17 cellular contexts compared by ENCODE assay signal in the genomic region with DNA sequence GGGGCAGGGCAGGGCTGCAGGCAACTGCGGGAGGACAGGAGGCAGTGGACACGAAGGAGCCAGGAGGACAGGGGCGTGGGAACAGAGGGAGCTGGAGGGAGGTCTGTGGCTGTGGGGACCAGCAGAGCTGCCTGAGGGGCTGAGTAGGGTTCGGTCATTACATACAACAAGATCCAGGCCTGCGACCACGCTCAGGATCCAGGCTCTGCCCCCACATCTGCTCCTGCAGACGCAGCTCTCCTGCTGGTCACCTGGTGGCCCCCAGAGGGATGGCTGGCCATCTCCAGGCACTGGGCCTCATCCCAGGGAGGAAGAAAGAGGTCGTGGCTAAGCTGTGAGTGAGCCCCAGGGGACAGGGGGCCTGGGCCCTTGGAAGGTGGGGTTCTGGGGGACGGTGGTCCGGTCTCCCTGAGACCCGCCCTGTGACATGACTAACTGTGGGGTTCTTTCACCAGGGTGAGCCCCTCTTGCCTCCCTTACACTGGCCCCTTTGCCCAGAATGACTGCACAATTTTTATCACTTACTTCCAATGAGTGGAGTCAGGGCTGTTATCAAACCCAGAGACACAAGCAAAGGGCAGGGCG. TPM values are rescaled to one million over a fixed set of nuclear protein-coding genes. Genes with fewer than 3 reads are reported as not detected.
DNase-seq lines count a peak whose midpoint lies in the region; ATAC-seq and TF ChIP-seq lines count a peak whose summit lies in the region.
"Had no signal": no experiment of that assay in that cellular context is flagged by ENCODE, and none has a peak within 500 bp of the region (broad histone marks: within the 10 kb centered on the region; RNA-seq: fewer than 3 reads in every experiment).

No MANE protein-coding gene starts in this region.

- 87 to 89% methylated on average over 12 of the region's 12 CpGs for WGBS in sigmoid colon, 2 donors

- H3K36me3 ChIP-seq in H7 (replicated peaks; ENCODE audit: control insufficient read depth, insufficient read depth, low read length) (no peaks in the 10 kb centered on the region), WERI-Rb-1 (no peaks in the 10 kb centered on the region), left lung (no peaks in the 10 kb centered on the region), sigmoid colon (no peaks in the 10 kb centered on the region)
- H3K36me3 ChIP-seq: SJSA1 had no signal

- peaks cover 3 to 44% of the 10 kb centered on the region in 2 donors for H3K4me1 ChIP-seq in left lung
- no peaks in the 10 kb centered on the region for H3K4me1 ChIP-seq in sigmoid colon
- H3K4me1 ChIP-seq: SJSA1 had no signal

- TF ChIP-seq POLR2A in sigmoid colon (IDR thresholded peaks at IDR 0.05): no peak

- intact Hi-C loops in left lung (cut with DNase I) (no loop called here), sigmoid colon (cut with DNase I) (no loop called here)

- DNase-seq in H7: peak; percentile 65
- DNase-seq in WERI-Rb-1: no peak
- peak; percentile 18 to 63 for DNase-seq in left lung
- DNase-seq in sigmoid colon: peak; percentile 44
- DNase-seq in NCI-H1436 treated with DMSO at 0.1 percent for 48 hours (lab: John Stamatoyannopoulos, UW): no peak
- no peak for DNase-seq in superior temporal gyrus (ENCODE audit: extremely low spot score)
- DNase-seq in NCI-H1694 (lab: John Stamatoyannopoulos, UW): no peak
- DNase-seq: C1 segment of cervical spinal cord, H9, IMR-90, MV-4-11, NCI-H1417 treated with DMSO at 0.1 percent for 48 hours, NCI-H2081, NCI-H226, NCI-H526 treated with DMSO at 0.1 percent for 48 hours had no signal

- no peak overlapping the region for H3K4me3 ChIP-seq in H7 (ENCODE audit: insufficient read depth, low read depth, low read length)
- no peak overlapping the region for H3K4me3 ChIP-seq in WERI-Rb-1 (ENCODE audit: low read depth, low read length)
- no peak overlapping the region for H3K4me3 ChIP-seq in left lung
- H3K4me3 ChIP-seq in sigmoid colon: no peak overlapping the region
- H3K4me3 ChIP-seq: SJSA1 had no signal

- no peak for ATAC-seq in left lung

- H3K9me3 ChIP-seq in WERI-Rb-1 (ENCODE audit: severe bottlenecking): no peaks in the 10 kb centered on the region
- no peaks in the 10 kb centered on the region for H3K9me3 ChIP-seq in left lung
- no peaks in the 10 kb centered on the region for H3K9me3 ChIP-seq in sigmoid colon
- H3K9me3 ChIP-seq: SJSA1 had no signal

- TF ChIP-seq EP300 in sigmoid colon (IDR thresholded peaks at IDR 0.05): no peak

- peak; percentile 26; the same call in 1 of the 2 replicates for TF ChIP-seq CTCF in WERI-Rb-1 (IDR thresholded peaks at IDR 0.05; ENCODE audit: low read depth, low read length)
- TF ChIP-seq CTCF in left lung (IDR thresholded peaks at IDR 0.05): no peak
- TF ChIP-seq CTCF in sigmoid colon (IDR thresholded peaks at IDR 0.05): no peak

- H3K27ac ChIP-seq in WERI-Rb-1: no peak overlapping the region
- H3K27ac ChIP-seq in left lung: peak overlapping the region in 1 of 2 donors; percentile 94
- H3K27ac ChIP-seq in sigmoid colon: no peak overlapping the region
- H3K27ac ChIP-seq: SJSA1 had no signal

- H3K27me3 ChIP-seq in H7 (ENCODE audit: control insufficient read depth, insufficient read depth, low read length) (no peaks in the 10 kb centered on the region), WERI-Rb-1 (ENCODE audit: insufficient read depth, low read depth, severe bottlenecking) (no peaks in the 10 kb centered on the region), left lung (no peaks in the 10 kb centered on the region), sigmoid colon (peaks cover 0 to 9% (median 0%) of the 10 kb centered on the region in 3 donors)

RNA-seq across cellular contexts. Expression of a gene that starts 6.8 kb away (rescaled TPM):
- not detected in 2 replicates for total RNA-seq in H7 (2014; rRNA removed; shearing (Covaris generic))
- total RNA-seq in left lung (10 to 100 TPM in 1 of 2 donors, 1 to 10 TPM in 1; 2.4 to 25.5 TPM), sigmoid colon (under 1 TPM in 1 of 4 donors, not detected in 3; 0.36 TPM)
- 10 to 100 TPM in 1 of 3 donors, 1 to 10 TPM in 1, under 1 TPM in 1; 0.60 to 67.3 (median 9.0) TPM for polyA plus RNA-seq in sigmoid colon
- total RNA-seq: H9, IMR-90, LHCN-M2, SJSA1 had no signal
- polyA plus RNA-seq: IMR-90 had no signal

RNA-seq across cellular contexts. Expression of a gene that starts 31.5 kb away (rescaled TPM):
- total RNA-seq in H7 (2014; rRNA removed; shearing (Covaris generic)): 4.4 and 6.5 TPM in 2 replicates
- total RNA-seq in left lung: 1 to 10 TPM; 1.9 to 9.5 TPM
- total RNA-seq in sigmoid colon: 1 to 10 TPM in 1 of 4 donors, under 1 TPM in 1, not detected in 2; 0.71 to 3.1 TPM
- polyA plus RNA-seq in sigmoid colon: 10 to 100 TPM; 13.5 to 81.6 (median 17.4) TPM

Comparison
In these comparisons a context has a peak if more than half of its experiments do, and no peak if none do; other contexts are left out.
1. DNase-seq: peak in H7 (single experiment), left lung (2 of 2) and sigmoid colon (single experiment); none in WERI-Rb-1 (single experiment), NCI-H1436 treated with DMSO at 0.1 percent for 48 hours (single experiment), superior temporal gyrus (single experiment) and NCI-H1694 (single experiment).